In the genomic region with DNA sequence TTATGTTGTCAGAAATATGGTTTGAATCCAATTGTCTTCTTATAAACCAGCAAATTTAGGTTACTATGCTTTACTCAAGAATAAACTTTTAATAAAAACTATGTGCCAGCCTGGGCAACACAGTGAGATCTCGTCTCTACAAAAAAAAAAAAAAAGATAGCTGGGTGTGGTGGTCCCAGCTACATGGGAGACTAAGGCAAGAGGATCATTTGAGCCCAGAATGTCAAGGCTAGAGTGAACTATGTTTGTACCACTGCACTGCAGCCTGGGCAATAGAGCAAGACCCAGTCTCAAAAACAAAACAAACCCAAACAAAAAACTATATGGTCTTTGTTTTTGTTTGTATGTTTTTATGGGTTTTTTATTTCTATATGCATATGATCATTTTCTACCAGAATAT, we compare ENCODE assay signal across 2 cellular contexts.
TF ChIP-seq lines count a peak whose summit lies in the region.

No MANE protein-coding gene starts in this region.

TF ChIP-seq in HCT116, 20 proteins besides CTCF, POLR2A, EP300 and RAD21:
- TF ChIP-seq SP1 (IDR thresholded peaks at IDR 0.05; ENCODE audit: low read depth) (no peak), JUND (IDR thresholded peaks at IDR 0.05) (no peak), SIN3A (IDR thresholded peaks at IDR 0.05; ENCODE audit: low read depth) (no peak)
- TF ChIP-seq, protein P1, sequence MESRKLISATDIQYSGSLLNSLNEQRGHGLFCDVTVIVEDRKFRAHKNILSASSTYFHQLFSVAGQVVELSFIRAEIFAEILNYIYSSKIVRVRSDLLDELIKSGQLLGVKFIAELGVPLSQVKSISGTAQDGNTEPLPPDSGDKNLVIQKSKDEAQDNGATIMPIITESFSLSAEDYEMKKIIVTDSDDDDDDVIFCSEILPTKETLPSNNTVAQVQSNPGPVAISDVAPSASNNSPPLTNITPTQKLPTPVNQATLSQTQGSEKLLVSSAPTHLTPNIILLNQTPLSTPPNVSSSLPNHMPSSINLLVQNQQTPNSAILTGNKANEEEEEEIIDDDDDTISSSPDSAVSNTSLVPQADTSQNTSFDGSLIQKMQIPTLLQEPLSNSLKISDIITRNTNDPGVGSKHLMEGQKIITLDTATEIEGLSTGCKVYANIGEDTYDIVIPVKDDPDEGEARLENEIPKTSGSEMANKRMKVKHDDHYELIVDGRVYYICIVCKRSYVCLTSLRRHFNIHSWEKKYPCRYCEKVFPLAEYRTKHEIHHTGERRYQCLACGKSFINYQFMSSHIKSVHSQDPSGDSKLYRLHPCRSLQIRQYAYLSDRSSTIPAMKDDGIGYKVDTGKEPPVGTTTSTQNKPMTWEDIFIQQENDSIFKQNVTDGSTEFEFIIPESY (IDR thresholded peaks at IDR 0.05; ENCODE audit: extremely low read depth, insufficient replicate concordance, low read length) = no peak
- TF ChIP-seq, protein P2, sequence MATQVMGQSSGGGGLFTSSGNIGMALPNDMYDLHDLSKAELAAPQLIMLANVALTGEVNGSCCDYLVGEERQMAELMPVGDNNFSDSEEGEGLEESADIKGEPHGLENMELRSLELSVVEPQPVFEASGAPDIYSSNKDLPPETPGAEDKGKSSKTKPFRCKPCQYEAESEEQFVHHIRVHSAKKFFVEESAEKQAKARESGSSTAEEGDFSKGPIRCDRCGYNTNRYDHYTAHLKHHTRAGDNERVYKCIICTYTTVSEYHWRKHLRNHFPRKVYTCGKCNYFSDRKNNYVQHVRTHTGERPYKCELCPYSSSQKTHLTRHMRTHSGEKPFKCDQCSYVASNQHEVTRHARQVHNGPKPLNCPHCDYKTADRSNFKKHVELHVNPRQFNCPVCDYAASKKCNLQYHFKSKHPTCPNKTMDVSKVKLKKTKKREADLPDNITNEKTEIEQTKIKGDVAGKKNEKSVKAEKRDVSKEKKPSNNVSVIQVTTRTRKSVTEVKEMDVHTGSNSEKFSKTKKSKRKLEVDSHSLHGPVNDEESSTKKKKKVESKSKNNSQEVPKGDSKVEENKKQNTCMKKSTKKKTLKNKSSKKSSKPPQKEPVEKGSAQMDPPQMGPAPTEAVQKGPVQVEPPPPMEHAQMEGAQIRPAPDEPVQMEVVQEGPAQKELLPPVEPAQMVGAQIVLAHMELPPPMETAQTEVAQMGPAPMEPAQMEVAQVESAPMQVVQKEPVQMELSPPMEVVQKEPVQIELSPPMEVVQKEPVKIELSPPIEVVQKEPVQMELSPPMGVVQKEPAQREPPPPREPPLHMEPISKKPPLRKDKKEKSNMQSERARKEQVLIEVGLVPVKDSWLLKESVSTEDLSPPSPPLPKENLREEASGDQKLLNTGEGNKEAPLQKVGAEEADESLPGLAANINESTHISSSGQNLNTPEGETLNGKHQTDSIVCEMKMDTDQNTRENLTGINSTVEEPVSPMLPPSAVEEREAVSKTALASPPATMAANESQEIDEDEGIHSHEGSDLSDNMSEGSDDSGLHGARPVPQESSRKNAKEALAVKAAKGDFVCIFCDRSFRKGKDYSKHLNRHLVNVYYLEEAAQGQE (IDR thresholded peaks at IDR 0.05; ENCODE audit: low read depth) = no peak
- TF ChIP-seq, protein P3, sequence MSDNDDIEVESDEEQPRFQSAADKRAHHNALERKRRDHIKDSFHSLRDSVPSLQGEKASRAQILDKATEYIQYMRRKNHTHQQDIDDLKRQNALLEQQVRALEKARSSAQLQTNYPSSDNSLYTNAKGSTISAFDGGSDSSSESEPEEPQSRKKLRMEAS (IDR thresholded peaks at IDR 0.05) = no peak

TF ChIP-seq in H1, 55 proteins besides CTCF, POLR2A, EP300 and RAD21:
- TF ChIP-seq KDM4A (IDR thresholded peaks at IDR 0.05; ENCODE audit: low read depth, low read length, severe bottlenecking) (no peak), RFX5 (IDR thresholded peaks at IDR 0.05; ENCODE audit: borderline replicate concordance, low read depth, low read length) (no peak), BCL11A (IDR thresholded peaks at IDR 0.05; ENCODE audit: low read depth in 2 of 2, low read length in 2 of 2) (no peak), JUN (IDR thresholded peaks at IDR 0.05; ENCODE audit: low read depth, low read length) (no peak), POLR2AphosphoS5 (IDR thresholded peaks at IDR 0.05; ENCODE audit: low read depth, low read length) (no peak), RNF2 (IDR thresholded peaks at IDR 0.05; ENCODE audit: borderline replicate concordance, low read depth, low read length, missing control alignments, poor library complexity, severe bottlenecking) (no peak)
- TF ChIP-seq, protein P4, sequence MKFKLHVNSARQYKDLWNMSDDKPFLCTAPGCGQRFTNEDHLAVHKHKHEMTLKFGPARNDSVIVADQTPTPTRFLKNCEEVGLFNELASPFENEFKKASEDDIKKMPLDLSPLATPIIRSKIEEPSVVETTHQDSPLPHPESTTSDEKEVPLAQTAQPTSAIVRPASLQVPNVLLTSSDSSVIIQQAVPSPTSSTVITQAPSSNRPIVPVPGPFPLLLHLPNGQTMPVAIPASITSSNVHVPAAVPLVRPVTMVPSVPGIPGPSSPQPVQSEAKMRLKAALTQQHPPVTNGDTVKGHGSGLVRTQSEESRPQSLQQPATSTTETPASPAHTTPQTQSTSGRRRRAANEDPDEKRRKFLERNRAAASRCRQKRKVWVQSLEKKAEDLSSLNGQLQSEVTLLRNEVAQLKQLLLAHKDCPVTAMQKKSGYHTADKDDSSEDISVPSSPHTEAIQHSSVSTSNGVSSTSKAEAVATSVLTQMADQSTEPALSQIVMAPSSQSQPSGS (IDR thresholded peaks at IDR 0.05; ENCODE audit: low read length) = no peak
